8 cellular contexts compared by ENCODE assay signal in the genomic region with DNA sequence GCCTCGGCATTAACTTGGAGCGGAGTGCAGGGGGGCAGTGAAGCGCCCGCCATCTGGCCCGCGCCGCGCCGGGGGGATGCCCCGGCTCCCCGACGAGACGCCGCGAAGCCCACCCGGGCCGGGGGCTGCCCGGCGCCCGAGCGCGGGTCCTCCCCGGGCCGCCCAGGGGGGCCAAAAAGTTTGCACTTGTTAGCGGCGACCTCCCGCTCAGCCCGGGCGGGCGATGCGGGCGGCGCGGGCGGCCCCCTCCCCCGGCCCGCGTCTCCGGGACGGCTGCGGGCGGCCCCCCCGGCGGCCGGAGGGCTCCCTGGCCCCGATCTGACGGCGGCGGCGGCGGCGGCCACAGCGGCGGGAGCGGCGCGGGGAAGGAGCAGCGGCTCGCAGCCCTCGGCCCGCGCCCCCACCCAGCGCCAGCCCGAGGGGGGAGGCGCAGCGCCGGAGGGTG. TPM values are rescaled to one million over a fixed set of nuclear protein-coding genes. Genes with fewer than 3 reads are reported as not detected.
DNase-seq lines count a peak whose midpoint lies in the region; ATAC-seq and TF ChIP-seq lines count a peak whose summit lies in the region.

A gene with protein sequence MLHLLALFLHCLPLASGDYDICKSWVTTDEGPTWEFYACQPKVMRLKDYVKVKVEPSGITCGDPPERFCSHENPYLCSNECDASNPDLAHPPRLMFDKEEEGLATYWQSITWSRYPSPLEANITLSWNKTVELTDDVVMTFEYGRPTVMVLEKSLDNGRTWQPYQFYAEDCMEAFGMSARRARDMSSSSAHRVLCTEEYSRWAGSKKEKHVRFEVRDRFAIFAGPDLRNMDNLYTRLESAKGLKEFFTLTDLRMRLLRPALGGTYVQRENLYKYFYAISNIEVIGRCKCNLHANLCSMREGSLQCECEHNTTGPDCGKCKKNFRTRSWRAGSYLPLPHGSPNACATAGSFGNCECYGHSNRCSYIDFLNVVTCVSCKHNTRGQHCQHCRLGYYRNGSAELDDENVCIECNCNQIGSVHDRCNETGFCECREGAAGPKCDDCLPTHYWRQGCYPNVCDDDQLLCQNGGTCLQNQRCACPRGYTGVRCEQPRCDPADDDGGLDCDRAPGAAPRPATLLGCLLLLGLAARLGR (plus strand): TSS at position 316 of the 445 bp plus-strand sequence. CDS start 4,774 bp downstream, outside the sequence.

- no peaks in the 10 kb centered on the region for H3K36me3 ChIP-seq in SJCRH30
- H3K36me3 ChIP-seq in fibroblast of lung (ENCODE audit: control insufficient read depth, insufficient read depth, low read length), result no peaks in the 10 kb centered on the region
- H3K36me3 ChIP-seq in trophoblast cell (ENCODE audit: control insufficient read depth in 1 of 2, insufficient read depth in 2 of 2, low read length in 2 of 2), result no peaks in the 10 kb centered on the region

- no peaks in the 10 kb centered on the region for H3K36me3 Mint-ChIP-seq in Calu3 (ENCODE audit: insufficient read depth, unreplicated experiment)

- H3K23ac ChIP-seq in trophoblast cell (ENCODE audit: low read length), result no peak within 1 kb of the TSS

- no peaks in the 10 kb centered on the region for H3K79me1 ChIP-seq in trophoblast cell (ENCODE audit: low read length)

- peaks cover 97% of the 10 kb centered on the region for H3K27me3 Mint-ChIP-seq in Calu3 (ENCODE audit: unreplicated experiment)

- DNase-seq in Calu3 (no peak), SJCRH30 (no peak), fibroblast of lung (ENCODE audit: low read depth in 2 of 2) (no peak), trophoblast cell (peak; percentile 21 to 61), cerebellar cortex (ENCODE audit: low spot score) (no peak)
- DNase-seq in stimulated activated CD4-positive, alpha-beta T cell treated with anti-CD3 and anti-CD28 coated beads, Interleukin-12 subunit alpha, Interleukin-12 subunit beta, amount 100 ng/mL, for 4 hours, result no peak
- no peak for DNase-seq in activated CD4-positive, alpha-beta T cell treated with anti-CD3 and anti-CD28 coated beads for 48 hours

- H4K8ac ChIP-seq in trophoblast cell (ENCODE audit: low read depth, low read length), result no peak within 1 kb of the TSS

- H3K9me3 ChIP-seq in SJCRH30 (replicated peaks) (no peaks in the 10 kb centered on the region), fibroblast of lung (ENCODE audit: control insufficient read depth, insufficient read depth, low read depth, low read length) (no peaks in the 10 kb centered on the region), trophoblast cell (ENCODE audit: insufficient read depth, low read depth, low read length) (peaks cover 2% of the 10 kb centered on the region)

- peaks cover 40% of the 10 kb centered on the region for H3K27me3 ChIP-seq in SJCRH30
- peaks cover 30% of the 10 kb centered on the region for H3K27me3 ChIP-seq in fibroblast of lung (ENCODE audit: control insufficient read depth, insufficient read depth, low read length)
- H3K27me3 ChIP-seq in trophoblast cell (ENCODE audit: insufficient read depth, low read length), result peaks cover 66% of the 10 kb centered on the region

- no peaks in the 10 kb centered on the region; the same call in 1 of the 2 replicates for H3K4me1 ChIP-seq in SJCRH30
- peaks cover 4% of the 10 kb centered on the region for H3K4me1 ChIP-seq in fibroblast of lung (ENCODE audit: control insufficient read depth, extremely low read depth, insufficient read depth, low read length)
- H3K4me1 ChIP-seq in trophoblast cell (ENCODE audit: control insufficient read depth in 1 of 2, insufficient read depth in 2 of 2, low read length in 2 of 2), result peaks cover 3 to 7% of the 10 kb centered on the region in 2 experiments

- ATAC-seq in GM18861 (IDR thresholded peaks at IDR 0.05; ENCODE audit: unreplicated experiment), result no peak

- H2AFZ ChIP-seq in fibroblast of lung (ENCODE audit: low read length) (peak within 1 kb of the TSS; percentile 60), trophoblast cell (ENCODE audit: insufficient read depth, low read length, poor library complexity) (peak within 1 kb of the TSS; percentile 26)

- H3K9ac ChIP-seq in fibroblast of lung (ENCODE audit: insufficient read depth, low read length) (peak within 1 kb of the TSS; percentile 50), trophoblast cell (ENCODE audit: low read length) (no peak within 1 kb of the TSS)

- no peak within 1 kb of the TSS for H3K4ac ChIP-seq in trophoblast cell (ENCODE audit: low read depth, low read length)

- no peak within 1 kb of the TSS for H3K27ac ChIP-seq in SJCRH30
- no peak within 1 kb of the TSS for H3K27ac ChIP-seq in fibroblast of lung (ENCODE audit: insufficient read depth, low read length)
- no peak within 1 kb of the TSS for H3K27ac ChIP-seq in trophoblast cell (ENCODE audit: low read depth, low read length)

- no peak within 1 kb of the TSS for H2BK5ac ChIP-seq in trophoblast cell (ENCODE audit: low read depth, low read length, poor library complexity)

- peak within 1 kb of the TSS; percentile 60 for H3K4me3 Mint-ChIP-seq in Calu3 (ENCODE audit: low read depth, unreplicated experiment)

- no peak within 1 kb of the TSS for H2BK120ac ChIP-seq in trophoblast cell (ENCODE audit: insufficient read depth, low read length, poor library complexity)

- intact Hi-C loops in Calu3 (cut with micrococcal nuclease; ENCODE audit: unreplicated experiment), result no loop called here

- H3K14ac ChIP-seq in trophoblast cell (ENCODE audit: low read length), result no peak within 1 kb of the TSS

- no peak within 1 kb of the TSS for H2BK12ac ChIP-seq in trophoblast cell (ENCODE audit: low read length)

- no peaks in the 10 kb centered on the region for H3K9me3 Mint-ChIP-seq in Calu3 (ENCODE audit: low read depth, unreplicated experiment)

- H3K4me2 ChIP-seq in fibroblast of lung (ENCODE audit: extremely low read depth, insufficient read depth, low read length), result peak within 1 kb of the TSS; percentile 88
- H3K4me2 ChIP-seq in trophoblast cell (ENCODE audit: low read length), result peak within 1 kb of the TSS; percentile 83

- no peak within 1 kb of the TSS for H4K12ac ChIP-seq in trophoblast cell (ENCODE audit: low read depth, low read length)

- CTCF ChIA-PET in Calu3 (lab: Charles Lee), result no interaction called here

- TF ChIP-seq CTCF in Calu3 (IDR thresholded peaks at IDR 0.05; ENCODE audit: unreplicated experiment) (no peak), fibroblast of lung (conservative IDR thresholded peaks at IDR 0.05 in 1 of 2, IDR thresholded peaks at IDR 0.05 in 1 of 2; ENCODE audit: low read depth in 1 of 2, low read length in 2 of 2) (no peak)

- no TSS peak for BruUV-seq in Calu3 (replicated peaks; lab: Mats Ljungman, UMichigan)

- WGBS in trophoblast cell (ENCODE audit: extremely low coverage, insufficient coverage, insufficient read length), result no CpG with 5 or more reads among the region's 67 CpGs

- H3K4me1 Mint-ChIP-seq in Calu3 (ENCODE audit: low read depth, unreplicated experiment), result peaks cover 14% of the 10 kb centered on the region

- no peak within 1 kb of the TSS for H3K18ac ChIP-seq in trophoblast cell (ENCODE audit: low read length)

- no peak within 1 kb of the TSS for H2AK5ac ChIP-seq in trophoblast cell (ENCODE audit: low read length)

- H4K91ac ChIP-seq in trophoblast cell (ENCODE audit: low read depth, low read length), result no peak within 1 kb of the TSS

- H4K20me1 ChIP-seq in fibroblast of lung (ENCODE audit: control insufficient read depth, extremely low read depth, insufficient read depth, low read length), result no peaks in the 10 kb centered on the region

- no peak within 1 kb of the TSS for H3K27ac Mint-ChIP-seq in Calu3 (ENCODE audit: unreplicated experiment)

- no peaks in the 10 kb centered on the region for H3K79me2 ChIP-seq in fibroblast of lung (ENCODE audit: control insufficient read depth, insufficient read depth, low read length)
- no peaks in the 10 kb centered on the region for H3K79me2 ChIP-seq in trophoblast cell (ENCODE audit: control insufficient read depth, insufficient read depth, low read length, poor library complexity)

- H3K4me3 ChIP-seq in SJCRH30 (peak within 1 kb of the TSS; percentile 63), fibroblast of lung (replicated peaks in 1 of 4; ENCODE audit: control extremely low read depth in 1 of 4, insufficient read depth in 1 of 4, low read depth in 3 of 4, low read length in 4 of 4) (peak within 1 kb of the TSS; percentile 59 to 71 (median 66)), trophoblast cell (ENCODE audit: low read depth, low read length) (peak within 1 kb of the TSS; percentile 62)

RNA-seq across cellular contexts. Expression of the gene that starts here (rescaled TPM):
- total RNA-seq in Calu3 (2022) (not detected in 2 replicates), fibroblast of lung (0.77 and 2.1 TPM in 2 replicates)
- 0.15 and 0.26 TPM in 2 replicates for total RNA-seq in SJCRH30 (2014; rRNA removed; shearing (Covaris generic))
- polyA plus RNA-seq in fibroblast of lung, result 0.26 and 1.3 TPM in 2 replicates
- polyA plus RNA-seq in fibroblast of lung (2012), result 0.39 and 2.2 TPM in 2 replicates
- 0.26 and 3.8 TPM in 2 replicates for polyA minus RNA-seq in fibroblast of lung (ENCODE audit: low replicate concordance)
- polyA plus RNA-seq in trophoblast cell (2013), result 0.78 and 0.92 TPM in 2 replicates

Comparison
In these comparisons a context has a peak if more than half of its experiments do, and no peak if none do; other contexts are left out.
1. DNase-seq: peak in trophoblast cell (2 of 2); none in Calu3 (single experiment), SJCRH30 (0 of 2), fibroblast of lung (0 of 2), stimulated activated CD4-positive, alpha-beta T cell treated with anti-CD3 and anti-CD28 coated beads, Interleukin-12 subunit alpha, Interleukin-12 subunit beta, amount 100 ng/mL, for 4 hours (single experiment), cerebellar cortex (single experiment) and activated CD4-positive, alpha-beta T cell treated with anti-CD3 and anti-CD28 coated beads for 48 hours (single experiment).
2. Peak in every context shown above with its lines, with median percentiles within 50 percentile points of each other: H3K4me3 ChIP-seq.